Comparison of ENCODE assay signal across 14 cellular contexts in the genomic region with DNA sequence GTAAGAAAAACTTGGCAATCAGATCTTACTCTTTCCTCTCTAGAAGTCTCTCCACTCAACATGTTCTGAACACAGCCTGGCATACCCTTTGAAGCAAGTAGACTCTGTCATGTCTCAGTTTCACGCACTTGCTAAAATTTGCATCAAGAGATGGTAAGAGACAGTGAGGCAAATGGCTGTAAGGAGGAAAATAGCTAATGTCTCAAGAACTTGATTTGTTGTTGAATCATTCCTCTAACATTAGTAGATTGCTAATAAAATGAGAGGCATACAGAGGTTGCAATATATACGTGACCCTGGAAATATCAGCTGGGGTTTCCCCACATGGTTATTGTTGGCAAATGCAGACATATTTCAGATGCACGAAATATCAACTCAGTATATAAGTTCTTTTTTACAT. TPM values are rescaled to one million over a fixed set of nuclear protein-coding genes. Genes with fewer than 3 reads are reported as not detected.
A peak's percentile ranks its signal among the peaks of the same experiment; 100 is the strongest.
DNase-seq lines count a peak whose midpoint lies in the region; TF ChIP-seq lines count a peak whose summit lies in the region.
"Had no signal": no experiment of that assay in that cellular context is flagged by ENCODE, and none has a peak within 500 bp of the region (broad histone marks: within the 10 kb centered on the region; RNA-seq: fewer than 3 reads in every experiment).

No MANE protein-coding gene starts in this region.

- DNase-seq in NCI-H226 (peak; percentile 29), choroid plexus epithelial cell (ENCODE audit: low read depth) (peak; percentile 60), fibroblast of villous mesenchyme (ENCODE audit: low read depth) (peak; percentile 13), HT-29 (ENCODE audit: low spot score) (no peak), GM19240 (ENCODE audit: insufficient read length, low spot score) (no peak), NOMO-1 treated with dmso at 0.1 percent for 144 hours (lab: John Stamatoyannopoulos, UW; ENCODE audit: unreplicated experiment) (no peak)
- DNase-seq in stimulated activated CD4-positive, alpha-beta T cell treated with anti-CD3 and anti-CD28 coated beads, Interleukin-4, amount 100 ng/mL, for 24 hours: no peak
- DNase-seq: C1 segment of cervical spinal cord, HCEC 1CT, NCI-H187, NCI-H446 treated with DMSO at 0.1 percent for 48 hours, RPMI8226, SIG-M5 had no signal

- H2AFZ ChIP-seq in ACC112 (ENCODE audit: low read length, unreplicated experiment): no peak overlapping the region

- no peak for TF ChIP-seq CTCF in choroid plexus epithelial cell (conservative IDR thresholded peaks at IDR 0.05; ENCODE audit: low read depth, low read length)
- TF ChIP-seq CTCF in fibroblast of villous mesenchyme (IDR thresholded peaks at IDR 0.05; ENCODE audit: insufficient read depth, low read depth, low read length): no peak

- H3K27ac ChIP-seq in ACC112 (ENCODE audit: low read depth, low read length): peak overlapping the region; percentile 71

- H3K27me3 ChIP-seq in ACC112 (ENCODE audit: insufficient read depth, low read length): no peaks in the 10 kb centered on the region

- H3K4me1 ChIP-seq in ACC112 (ENCODE audit: control insufficient read depth, insufficient read depth, low read length, unreplicated experiment): peaks cover 32% of the 10 kb centered on the region

- H3K4me3 ChIP-seq in ACC112 (ENCODE audit: low read depth, low read length) (no peak overlapping the region), choroid plexus epithelial cell (ENCODE audit: low read depth, low read length) (no peak overlapping the region), fibroblast of villous mesenchyme (ENCODE audit: low read depth, low read length) (no peak overlapping the region)

- H3K36me3 ChIP-seq in ACC112 (ENCODE audit: insufficient read depth, low read length): 0 out of 2 replicates have a peak, but pooled peaks cover 3% of the 10 kb centered on the region

- no peaks in the 10 kb centered on the region for H3K79me2 ChIP-seq in ACC112 (ENCODE audit: control insufficient read depth, insufficient read depth, low read length, unreplicated experiment)

RNA-seq across cellular contexts. Expression of a gene that starts 27.4 kb away (rescaled TPM):
- 4.2 and 7.8 TPM in 2 replicates for total RNA-seq in fibroblast of villous mesenchyme
- total RNA-seq in HT-29 (2014; rRNA removed; shearing (Covaris generic)): not detected in 2 replicates

Comparison
In these comparisons a context has a peak if more than half of its experiments do, and no peak if none do; other contexts are left out.
1. DNase-seq: peak in NCI-H226 (single experiment), choroid plexus epithelial cell (single experiment) and fibroblast of villous mesenchyme (single experiment); none in stimulated activated CD4-positive, alpha-beta T cell treated with anti-CD3 and anti-CD28 coated beads, Interleukin-4, amount 100 ng/mL, for 24 hours (single experiment), HT-29 (single experiment), GM19240 (single experiment) and NOMO-1 treated with dmso at 0.1 percent for 144 hours (single experiment).